9 cellular contexts compared by ENCODE assay signal in the genomic region with DNA sequence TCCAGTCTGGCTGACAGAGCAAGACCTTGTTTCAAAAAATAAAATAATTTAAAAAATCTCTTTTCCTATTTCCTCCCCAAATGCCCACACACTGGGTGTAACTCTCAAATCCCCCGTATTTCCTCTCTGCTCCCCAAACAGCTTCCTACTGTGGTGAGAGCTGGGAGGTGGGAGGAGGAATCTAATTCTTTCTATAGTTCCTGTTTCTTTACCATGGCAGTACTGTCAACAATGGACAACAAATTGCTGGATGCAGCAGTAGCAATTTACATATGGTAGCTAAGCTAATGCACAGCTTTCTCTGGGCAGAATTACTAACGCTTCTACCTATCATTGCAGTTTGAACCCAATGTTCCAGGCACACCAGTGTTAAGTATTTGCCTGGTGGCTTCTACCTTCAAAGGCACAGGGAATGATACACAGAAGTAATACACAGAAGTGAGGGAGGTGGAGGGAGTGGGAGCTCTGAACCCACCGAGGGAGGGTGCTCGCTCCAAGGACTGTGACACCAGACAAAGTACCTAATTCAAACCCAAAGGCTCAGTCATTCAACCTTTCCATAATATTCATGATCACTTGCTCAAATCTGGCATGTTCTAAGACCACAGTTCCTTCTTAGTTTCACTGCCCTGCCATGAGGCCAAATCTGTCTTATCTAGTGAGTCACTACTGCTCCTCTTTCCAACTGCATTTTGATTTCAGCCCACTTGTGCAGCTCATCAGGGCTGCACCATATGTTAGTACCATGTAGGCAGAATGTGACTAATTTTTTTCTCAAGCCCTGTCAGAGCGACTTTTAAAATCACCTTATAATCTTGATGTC. TPM values are rescaled to one million over a fixed set of nuclear protein-coding genes. Genes with fewer than 3 reads are reported as not detected.
A peak's percentile ranks its signal among the peaks of the same experiment; 100 is the strongest.
DNase-seq lines count a peak whose midpoint lies in the region; ATAC-seq, FAIRE-seq and TF ChIP-seq lines count a peak whose summit lies in the region.
"Had no signal": no experiment of that assay in that cellular context is flagged by ENCODE, and none has a peak within 500 bp of the region (broad histone marks: within the 10 kb centered on the region; RNA-seq: fewer than 3 reads in every experiment).

No MANE protein-coding gene starts in this region.

- H3K9ac ChIP-seq in endodermal cell (ENCODE audit: extremely low read depth, low read length, poor library complexity, severe bottlenecking): peak overlapping the region; percentile 0

- H3K36me3 ChIP-seq in endodermal cell (ENCODE audit: control insufficient read depth, insufficient read depth, low read length): peaks cover 21% of the 10 kb centered on the region

- H3K9me3 ChIP-seq in endodermal cell (ENCODE audit: control insufficient read depth, low read length): no peaks in the 10 kb centered on the region

- no peaks in the 10 kb centered on the region for H3K27me3 Mint-ChIP-seq in T-helper 2 cell treated with Interferon-gamma antibody and Interleukin-4, amounts not matched to agents 5 μg/mL and 100 μg/mL, for 36 hours (ENCODE audit: low read depth)
- H3K27me3 Mint-ChIP-seq in endodermal cell (ENCODE audit: insufficient read depth): no peaks in the 10 kb centered on the region

- H3K27me3 ChIP-seq in endodermal cell (ENCODE audit: control insufficient read depth, insufficient read depth, low read length, poor library complexity, severe bottlenecking): no peaks in the 10 kb centered on the region

- H3K4me3 ChIP-seq in endodermal cell (ENCODE audit: low read length): no peak overlapping the region
- H3K4me3 ChIP-seq: SK-N-MC had no signal

- no peaks in the 10 kb centered on the region for H3K9me3 Mint-ChIP-seq in T-helper 2 cell treated with Interferon-gamma antibody and Interleukin-4, amounts not matched to agents 5 μg/mL and 100 μg/mL, for 36 hours
- H3K9me3 Mint-ChIP-seq in endodermal cell: no peaks in the 10 kb centered on the region

- peak overlapping the region; percentile 61 for H3K4me3 Mint-ChIP-seq in T-helper 2 cell treated with Interferon-gamma antibody and Interleukin-4, amounts not matched to agents 5 μg/mL and 100 μg/mL, for 36 hours
- H3K4me3 Mint-ChIP-seq in endodermal cell: no peak overlapping the region

- H3K27ac Mint-ChIP-seq in T-helper 2 cell treated with Interferon-gamma antibody and Interleukin-4, amounts not matched to agents 5 μg/mL and 100 μg/mL, for 36 hours: peak overlapping the region; percentile 81
- H3K27ac Mint-ChIP-seq in endodermal cell: peak overlapping the region; percentile 79

- H3K36me3 Mint-ChIP-seq in T-helper 2 cell treated with Interferon-gamma antibody and Interleukin-4, amounts not matched to agents 5 μg/mL and 100 μg/mL, for 36 hours (ENCODE audit: low read depth): peaks cover 7% of the 10 kb centered on the region
- H3K36me3 Mint-ChIP-seq in endodermal cell (ENCODE audit: low read depth): peaks cover 8% of the 10 kb centered on the region

- TF ChIP-seq CTCF in endodermal cell (conservative IDR thresholded peaks at IDR 0.05): no peak

- H3K4me1 ChIP-seq in endodermal cell (ENCODE audit: control insufficient read depth, insufficient read depth, low read length): peaks cover 19% of the 10 kb centered on the region

- peak overlapping the region; percentile 16 for H3K27ac ChIP-seq in endodermal cell (ENCODE audit: low read depth, low read length)
- H3K27ac ChIP-seq: SK-N-MC had no signal

- 84 to 96% methylated on average over 3 to 4 of the region's 5 CpGs for WGBS in endodermal cell (ENCODE audit: insufficient coverage in 1 of 2, insufficient read length in 1 of 2), 2 experiments

- peaks cover 47% of the 10 kb centered on the region for H3K4me1 Mint-ChIP-seq in T-helper 2 cell treated with Interferon-gamma antibody and Interleukin-4, amounts not matched to agents 5 μg/mL and 100 μg/mL, for 36 hours (ENCODE audit: low read depth)
- peaks cover 53% of the 10 kb centered on the region for H3K4me1 Mint-ChIP-seq in endodermal cell

- no peak for DNase-seq in GM18507 (ENCODE audit: extremely low spot score, insufficient read length, low read depth)
- peak; percentile 78 for DNase-seq in T-helper 2 cell treated with Interferon-gamma antibody and Interleukin-4, amounts not matched to agents 5 μg/mL and 100 μg/mL, for 36 hours (ENCODE audit: low spot score)
- DNase-seq in endodermal cell: no peak
- peak; percentile 83 for DNase-seq in non-pigmented ciliary epithelial cell (ENCODE audit: low read depth)
- DNase-seq in mucosa of gallbladder (ENCODE audit: low spot score): no peak
- no peak for DNase-seq in islet precursor cell

- ATAC-seq in HG03196 (IDR thresholded peaks at IDR 0.05; ENCODE audit: unreplicated experiment) (peak; percentile 40), HG02970 (IDR thresholded peaks at IDR 0.05; ENCODE audit: low FRiP score, unreplicated experiment) (no peak)

- FAIRE-seq in GM18507 (lab: Jason Lieb, UNC): peak; percentile 35

RNA-seq across cellular contexts. Expression of a gene that starts 37.9 kb away (rescaled TPM):
- 100 to 1,000 TPM; 202 to 205 TPM for total RNA-seq in endodermal cell
- 89.3 TPM for polyA plus RNA-seq in endodermal cell (2013, experiment 1 of 2)
- polyA plus RNA-seq in endodermal cell (2013, experiment 2 of 2): 85.0 TPM
- total RNA-seq in mucosa of gallbladder: 102 TPM

RNA-seq across cellular contexts. Expression of a gene that starts 50.4 kb away (rescaled TPM):
- total RNA-seq in endodermal cell (10 to 100 TPM; 55.8 to 65.0 TPM), mucosa of gallbladder (45.1 TPM)
- 49.6 TPM for polyA plus RNA-seq in endodermal cell (2013, experiment 1 of 2)
- polyA plus RNA-seq in endodermal cell (2013, experiment 2 of 2): 45.3 TPM

Comparison
In these comparisons a context has a peak if more than half of its experiments do, and no peak if none do; other contexts are left out.
1. DNase-seq: peak in T-helper 2 cell treated with Interferon-gamma antibody and Interleukin-4, amounts not matched to agents 5 μg/mL and 100 μg/mL, for 36 hours (single experiment) and non-pigmented ciliary epithelial cell (single experiment); none in GM18507 (single experiment), endodermal cell (single experiment), mucosa of gallbladder (single experiment) and islet precursor cell (single experiment).